Comparison of ENCODE assay signal across 8 cellular contexts in the genomic region with DNA sequence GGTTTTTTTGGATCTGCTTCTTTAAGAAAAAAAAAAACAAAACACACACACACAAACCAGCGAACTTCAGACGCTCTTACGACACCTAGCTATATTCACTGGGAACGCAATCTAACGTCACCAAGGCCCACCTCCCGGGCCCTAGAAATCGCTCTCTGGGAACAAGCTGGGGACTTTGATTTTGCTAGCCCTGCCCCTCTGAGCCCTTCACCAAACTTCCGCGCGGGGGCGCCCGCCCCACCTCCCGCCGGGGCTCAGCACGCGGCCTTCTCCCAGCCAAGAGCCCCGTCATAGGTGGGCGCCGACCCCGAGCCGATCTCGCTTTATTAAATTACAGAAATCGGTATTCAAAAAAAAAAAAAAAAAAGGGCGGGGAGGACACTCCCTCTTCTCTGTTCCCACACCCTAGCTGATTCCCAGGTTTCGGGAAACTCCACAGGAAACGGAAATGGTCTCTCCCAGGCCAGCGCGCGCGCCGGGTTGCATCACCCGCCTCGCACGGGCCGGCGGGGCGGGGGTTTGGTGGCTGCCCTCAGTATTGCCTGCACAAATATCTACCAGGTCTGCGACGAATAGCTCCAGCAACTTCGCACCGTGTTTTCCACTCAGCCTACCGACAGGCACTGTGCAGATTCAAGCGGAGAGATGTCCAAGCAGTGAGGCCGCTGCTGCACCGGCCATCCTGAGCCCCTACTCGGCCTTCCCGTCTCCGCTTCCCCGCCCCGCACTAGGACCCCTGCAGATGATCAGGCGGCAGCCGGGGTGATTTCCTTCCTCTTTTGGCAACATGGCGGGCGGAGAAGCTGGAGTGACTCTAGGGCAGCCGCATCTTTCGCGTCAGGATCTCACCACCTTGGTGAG. TPM values are rescaled to one million over a fixed set of nuclear protein-coding genes. Genes with fewer than 3 reads are reported as not detected.
DNase-seq lines count a peak whose midpoint lies in the region; TF ChIP-seq lines count a peak whose summit lies in the region.

A gene (plus strand): TSS at position 775 of the 861 bp plus-strand sequence. CDS start 13 bp downstream, at position 788.

- peak; percentile 20 for TF ChIP-seq CTCF in GM20000 (IDR thresholded peaks at IDR 0.05; ENCODE audit: extremely low read depth, missing control alignments)

- peak; percentile 83 for DNase-seq in COLO829 (ENCODE audit: low spot score)
- DNase-seq in GM20000 (ENCODE audit: low spot score): peak; percentile 85
- peak; percentile 82 for DNase-seq in HS-5 (ENCODE audit: low read depth)
- peak; percentile 80 for DNase-seq in NK-92 treated with Interleukin-12 subunit alpha and Interleukin-12 subunit beta, amount 100 ng/mL, for 24 hours (lab: John Stamatoyannopoulos, UW)
- peak; percentile 64 to 74 for DNase-seq in activated CD8-positive, alpha-beta memory T cell treated with anti-CD3 and anti-CD28 coated beads for 1 hour (ENCODE audit: extremely low read depth in 1 of 2, low read depth in 1 of 2)
- DNase-seq in effector CD4-positive, alpha-beta T cell: peak; percentile 86
- DNase-seq in lung microvascular endothelial cell (ENCODE audit: low read depth in 2 of 2): peak; percentile 96 to 98
- peak; percentile 58 to 78 (median 76) for DNase-seq in stimulated activated CD4-positive, alpha-beta T cell treated with anti-CD3 and anti-CD28 coated beads, TNF-alpha, amount 100 ng/mL, for 48 hours (ENCODE audit: low read depth in 3 of 3)

RNA-seq across cellular contexts. Expression of the gene that starts here (rescaled TPM):
- 155 and 228 TPM in 2 replicates for total RNA-seq in lung microvascular endothelial cell

Comparison
In these comparisons a context has a peak if more than half of its experiments do, and no peak if none do; other contexts are left out.
1. Peak in every context shown above with its lines: DNase-seq.